10 cellular contexts compared by ENCODE assay signal in the genomic region with DNA sequence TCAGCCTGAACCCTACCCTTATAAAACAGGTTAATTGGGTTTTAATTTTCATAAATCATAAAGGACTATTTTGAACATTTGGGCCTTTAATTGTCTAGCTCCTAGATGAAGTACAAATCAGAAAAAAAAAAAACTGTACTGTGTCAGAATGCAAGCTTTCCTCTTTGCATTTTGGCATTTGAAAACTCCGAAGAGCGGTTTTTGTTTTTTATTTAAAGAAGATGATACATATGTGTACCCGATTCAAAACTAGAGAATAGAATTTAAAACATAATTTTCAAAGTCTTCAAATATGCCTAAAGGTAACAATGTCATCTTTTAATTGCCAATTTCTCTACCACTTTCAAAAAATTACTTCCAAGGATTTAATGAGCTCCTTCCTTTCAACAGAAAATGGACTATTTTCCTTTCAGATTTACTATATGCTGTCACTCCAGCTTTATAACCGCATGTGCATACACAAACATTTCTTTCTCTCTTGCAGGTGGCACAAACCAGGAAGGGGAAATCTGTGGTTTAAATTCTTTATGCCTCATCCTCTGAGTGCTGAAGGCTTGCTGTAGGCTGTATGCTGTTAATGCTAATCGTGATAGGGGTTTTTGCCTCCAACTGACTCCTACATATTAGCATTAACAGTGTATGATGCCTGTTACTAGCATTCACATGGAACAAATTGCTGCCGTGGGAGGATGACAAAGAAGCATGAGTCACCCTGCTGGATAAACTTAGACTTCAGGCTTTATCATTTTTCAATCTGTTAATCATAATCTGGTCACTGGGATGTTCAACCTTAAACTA. TPM values are rescaled to one million over a fixed set of nuclear protein-coding genes. Genes with fewer than 3 reads are reported as not detected.
DNase-seq lines count a peak whose midpoint lies in the region; ATAC-seq and TF ChIP-seq lines count a peak whose summit lies in the region.
"Had no signal": no experiment of that assay in that cellular context is flagged by ENCODE, and none has a peak within 500 bp of the region (broad histone marks: within the 10 kb centered on the region; RNA-seq: fewer than 3 reads in every experiment).

No MANE protein-coding gene starts in this region.

- H3K4me1 ChIP-seq in RWPE2 (ENCODE audit: insufficient read depth, poor library complexity, severe bottlenecking) = peaks cover 9% of the 10 kb centered on the region
- no peaks in the 10 kb centered on the region for H3K4me1 ChIP-seq in mucosa of descending colon (ENCODE audit: low read depth)
- H3K4me1 ChIP-seq in suprapubic skin = peaks cover 7% of the 10 kb centered on the region
- H3K4me1 ChIP-seq in esophagus squamous epithelium = peaks cover 0 to 7% (median 0%) of the 10 kb centered on the region in 3 donors

- no peaks in the 10 kb centered on the region for H3K27me3 Mint-ChIP-seq in activated naive CD8-positive, alpha-beta T cell treated with anti-CD3 and anti-CD28 coated beads, Interleukin-2, amount 50 U/mL, for 24 hours
- H3K27me3 Mint-ChIP-seq: dendritic cell treated with granulocyte-macrophage colony-stimulating factor and Interleukin-4, amounts not matched to agents 40 ng/mL and 50 ng/mL, for 4 days had no signal

- DNase-seq in DMS 273 (lab: John Stamatoyannopoulos, UW; ENCODE audit: unreplicated experiment) (peak; percentile 41), DMS 273 treated with DMSO at 0.1 percent for 48 hours (lab: John Stamatoyannopoulos, UW) (no peak), RWPE2 (ENCODE audit: low spot score) (no peak), mucosa of descending colon (no peak), suprapubic skin (ENCODE audit: low spot score in 2 of 2) (no peak), esophagus squamous epithelium (lab: John Stamatoyannopoulos, UW) (no peak)
- DNase-seq in activated naive CD8-positive, alpha-beta T cell treated with anti-CD3 and anti-CD28 coated beads, Interleukin-2, amount 50 U/mL, for 24 hours = peak; percentile 71

- no peak for TF ChIP-seq CTCF in RWPE2 (IDR thresholded peaks at IDR 0.05; ENCODE audit: poor library complexity, severe bottlenecking)
- no peak for TF ChIP-seq CTCF in mucosa of descending colon (IDR thresholded peaks at IDR 0.05)
- no peak for TF ChIP-seq CTCF in suprapubic skin (IDR thresholded peaks at IDR 0.05)
- TF ChIP-seq CTCF in esophagus squamous epithelium (IDR thresholded peaks at IDR 0.05) = no peak

- H3K36me3 ChIP-seq in RWPE2 (ENCODE audit: low read depth) (peaks cover 8% of the 10 kb centered on the region), mucosa of descending colon (ENCODE audit: low read depth) (no peaks in the 10 kb centered on the region), suprapubic skin (peaks cover 2% of the 10 kb centered on the region), esophagus squamous epithelium (peaks cover 0 to 27% (median 0%) of the 10 kb centered on the region in 3 donors)

- TF ChIP-seq POLR2A in suprapubic skin (IDR thresholded peaks at IDR 0.05) (no peak), esophagus squamous epithelium (IDR thresholded peaks at IDR 0.05) (no peak)

- H3K36me3 Mint-ChIP-seq in activated naive CD8-positive, alpha-beta T cell treated with anti-CD3 and anti-CD28 coated beads, Interleukin-2, amount 50 U/mL, for 24 hours (ENCODE audit: low read depth) = peaks cover 95% of the 10 kb centered on the region

- no peaks in the 10 kb centered on the region for H3K9me3 Mint-ChIP-seq in activated naive CD8-positive, alpha-beta T cell treated with anti-CD3 and anti-CD28 coated beads, Interleukin-2, amount 50 U/mL, for 24 hours
- H3K9me3 Mint-ChIP-seq: dendritic cell treated with granulocyte-macrophage colony-stimulating factor and Interleukin-4, amounts not matched to agents 40 ng/mL and 50 ng/mL, for 4 days had no signal

- H3K27ac ChIP-seq in RWPE2 (ENCODE audit: poor library complexity, severe bottlenecking) = peak overlapping the region; percentile 11
- H3K27ac ChIP-seq in suprapubic skin = no peak overlapping the region
- H3K27ac ChIP-seq in esophagus squamous epithelium = no peak overlapping the region
- H3K27ac ChIP-seq: 22Rv1 had no signal

- intact Hi-C loops in mucosa of descending colon (cut with DNase I, micrococcal nuclease) (no loop called here), esophagus squamous epithelium (cut with DNase I) (no loop called here)

- peak overlapping the region; percentile 94 for H3K4me3 Mint-ChIP-seq in activated naive CD8-positive, alpha-beta T cell treated with anti-CD3 and anti-CD28 coated beads, Interleukin-2, amount 50 U/mL, for 24 hours
- H3K4me3 Mint-ChIP-seq: dendritic cell treated with granulocyte-macrophage colony-stimulating factor and Interleukin-4, amounts not matched to agents 40 ng/mL and 50 ng/mL, for 4 days had no signal

- peak; percentile 31 for ATAC-seq in HG02763 (IDR thresholded peaks at IDR 0.05; ENCODE audit: unreplicated experiment)
- ATAC-seq in RWPE2 (ENCODE audit: low read depth) = peak; percentile 95
- ATAC-seq in activated naive CD8-positive, alpha-beta T cell treated with anti-CD3 and anti-CD28 coated beads, Interleukin-2, amount 50 U/mL, for 24 hours = peak; percentile 67
- ATAC-seq in mucosa of descending colon = peak; percentile 80

- H3K9me3 ChIP-seq in RWPE2 (ENCODE audit: severe bottlenecking) (no peaks in the 10 kb centered on the region), mucosa of descending colon (no peaks in the 10 kb centered on the region), suprapubic skin (no peaks in the 10 kb centered on the region), esophagus squamous epithelium (no peaks in the 10 kb centered on the region)

- no peak for TF ChIP-seq EP300 in suprapubic skin (IDR thresholded peaks at IDR 0.05)

- H3K27ac Mint-ChIP-seq in activated naive CD8-positive, alpha-beta T cell treated with anti-CD3 and anti-CD28 coated beads, Interleukin-2, amount 50 U/mL, for 24 hours = peak overlapping the region; percentile 99
- H3K27ac Mint-ChIP-seq: dendritic cell treated with granulocyte-macrophage colony-stimulating factor and Interleukin-4, amounts not matched to agents 40 ng/mL and 50 ng/mL, for 4 days had no signal

- WGBS in suprapubic skin = 52% methylated on average over 6 of the region's 6 CpGs
- 44% methylated on average over 6 of the region's 6 CpGs for WGBS in esophagus squamous epithelium, 2 donors

- H3K4me3 ChIP-seq in RWPE2 (ENCODE audit: severe bottlenecking) (no peak overlapping the region), mucosa of descending colon (no peak overlapping the region), suprapubic skin (no peak overlapping the region), esophagus squamous epithelium (no peak overlapping the region)

- H3K27me3 ChIP-seq in RWPE2 (ENCODE audit: insufficient read depth, poor library complexity, severe bottlenecking) (no peaks in the 10 kb centered on the region), suprapubic skin (no peaks in the 10 kb centered on the region), esophagus squamous epithelium (no peaks in the 10 kb centered on the region)

- peaks cover 91% of the 10 kb centered on the region for H3K4me1 Mint-ChIP-seq in activated naive CD8-positive, alpha-beta T cell treated with anti-CD3 and anti-CD28 coated beads, Interleukin-2, amount 50 U/mL, for 24 hours

RNA-seq across cellular contexts. Expression of a gene that starts 33.7 kb away (rescaled TPM):
- 10 to 100 TPM; 21.6 to 27.9 (median 22.1) TPM for total RNA-seq in mucosa of descending colon
- total RNA-seq in suprapubic skin = 10 to 100 TPM; 21.4 to 28.7 (median 23.1) TPM
- total RNA-seq in esophagus squamous epithelium = 10 to 100 TPM; 12.5 to 30.5 (median 28.1) TPM

Comparison
In these comparisons a context has a peak if more than half of its experiments do, and no peak if none do; other contexts are left out.
1. DNase-seq: peak in DMS 273 (single experiment) and activated naive CD8-positive, alpha-beta T cell treated with anti-CD3 and anti-CD28 coated beads, Interleukin-2, amount 50 U/mL, for 24 hours (single experiment); none in DMS 273 treated with DMSO at 0.1 percent for 48 hours (single experiment), RWPE2 (single experiment), mucosa of descending colon (0 of 3), suprapubic skin (0 of 2) and esophagus squamous epithelium (single experiment).
2. ATAC-seq: peak in every context shown above with its lines; median percentile 95 in RWPE2; 80 in mucosa of descending colon; 67 in activated naive CD8-positive, alpha-beta T cell treated with anti-CD3 and anti-CD28 coated beads, Interleukin-2, amount 50 U/mL, for 24 hours; 31 in HG02763.